In genomic region chr1:114561333-114561732, GRCh38 we compare ENCODE assay signal across 27 cellular contexts.
"Had no signal": no experiment of that assay in that cellular context is flagged by ENCODE, and none has a peak within 500 bp of the region (broad histone marks: within the 10 kb centered on the region; RNA-seq: fewer than 3 reads in every experiment).

No MANE protein-coding gene starts in this region.

- DNase-seq: activated CD4-positive, alpha-beta T cell treated with anti-CD3 and anti-CD28 coated beads for 4 hours; activated CD4-positive, alpha-beta T cell treated with anti-CD3 and anti-CD28 coated beads, Interleukin-2, amount 50 U/mL, for 4 hours; activated CD8-positive, alpha-beta memory T cell treated with anti-CD3 and anti-CD28 coated beads for 24 hours; activated effector memory CD4-positive, alpha-beta T cell treated with Interleukin-2 at 50 U/mL for 16 hours; activated naive CD4-positive, alpha-beta T cell treated with Interleukin-2 at 50 U/mL for 16 hours; anterior cingulate cortex; esophagus squamous epithelium; left lung; lower lobe of right lung; mesendoderm; mucosa of descending colon; stimulated activated CD4-positive, alpha-beta T cell treated with anti-CD3 and anti-CD28 coated beads, Interleukin-1b, Interleukin-23, amount 100 ng/mL, for 48 hours; stimulated activated CD4-positive, alpha-beta T cell treated with anti-CD3 and anti-CD28 coated beads, Interleukin-4, amount 100 ng/mL, for 4 hours; stimulated activated CD8-positive, alpha-beta memory T cell treated with anti-CD3 and anti-CD28 coated beads, Interleukin-4, amount 100 ng/mL, for 48 hours; stimulated activated naive CD8-positive, alpha-beta T cell treated with anti-CD3 and anti-CD28 coated beads, Interleukin-15, amount 100 ng/mL, for 72 hours; substantia nigra; thyroid gland; upper lobe of left lung had no signal

- H3K27ac Mint-ChIP-seq: activated naive CD8-positive, alpha-beta T cell; dendritic cell treated with granulocyte-macrophage colony-stimulating factor and Interleukin-4, amounts not matched to agents 40 ng/mL and 50 ng/mL, for 4 days; natural killer cell treated with Interleukin-12 subunit alpha and Interleukin-12 subunit beta and Interleukin-15 and Interleukin-18, amount 100 ng/mL, for 72 hours had no signal

- H3K27ac ChIP-seq: epithelial cell of prostate, esophagus squamous epithelium, left lung, lower lobe of right lung, right atrium auricular region, thyroid gland, upper lobe of left lung, vagina had no signal

- H3K9me3 Mint-ChIP-seq: central memory CD8-positive, alpha-beta T cell; dendritic cell treated with granulocyte-macrophage colony-stimulating factor and Interleukin-4, amounts not matched to agents 40 ng/mL and 50 ng/mL, for 4 days; natural killer cell treated with Interleukin-12 subunit alpha and Interleukin-12 subunit beta and Interleukin-15 and Interleukin-18, amount 100 ng/mL, for 72 hours had no signal

- H3K4me3 Mint-ChIP-seq: activated naive CD8-positive, alpha-beta T cell; central memory CD8-positive, alpha-beta T cell; dendritic cell treated with granulocyte-macrophage colony-stimulating factor and Interleukin-4, amounts not matched to agents 40 ng/mL and 50 ng/mL, for 4 days; natural killer cell treated with Interleukin-12 subunit alpha and Interleukin-12 subunit beta and Interleukin-15 and Interleukin-18, amount 100 ng/mL, for 72 hours; stimulated activated memory B cell treated with anti-CD40 and anti-IgM and Interleukin-4, amounts not matched to agents 10 μg/mL and 1 μg/mL and 100 μg/mL, for 72 hours; stimulated activated naive CD8-positive, alpha-beta T cell treated with anti-CD3 and anti-CD28 coated beads, Interleukin-15, amount 100 ng/mL, for 72 hours had no signal

- H3K4me3 ChIP-seq: esophagus squamous epithelium, left lung, lower lobe of right lung, mucosa of descending colon, right atrium auricular region, smooth muscle cell, thyroid gland, upper lobe of left lung, vagina had no signal

- H3K27me3 ChIP-seq: esophagus squamous epithelium, left lung, right atrium auricular region, thyroid gland, upper lobe of left lung, vagina had no signal

- H3K9me3 ChIP-seq: esophagus squamous epithelium, left lung, lower lobe of right lung, mucosa of descending colon, right atrium auricular region, thyroid gland, upper lobe of left lung, vagina had no signal

- H3K36me3 ChIP-seq: thyroid gland had no signal

- ATAC-seq: left lung; lower lobe of right lung; mucosa of descending colon; natural killer cell treated with Interleukin-12 subunit alpha and Interleukin-12 subunit beta and Interleukin-15 and Interleukin-18, amount 100 ng/mL, for 72 hours; stimulated activated memory B cell treated with anti-CD40 and anti-IgM and Interleukin-4, amounts not matched to agents 10 μg/mL and 1 μg/mL and 100 μg/mL, for 72 hours; stimulated activated naive CD8-positive, alpha-beta T cell treated with anti-CD3 and anti-CD28 coated beads, Interleukin-15, amount 100 ng/mL, for 72 hours had no signal

- H3K27me3 Mint-ChIP-seq: activated naive CD8-positive, alpha-beta T cell; central memory CD8-positive, alpha-beta T cell; dendritic cell treated with granulocyte-macrophage colony-stimulating factor and Interleukin-4, amounts not matched to agents 40 ng/mL and 50 ng/mL, for 4 days; natural killer cell treated with Interleukin-12 subunit alpha and Interleukin-12 subunit beta and Interleukin-15 and Interleukin-18, amount 100 ng/mL, for 72 hours; stimulated activated memory B cell treated with anti-CD40 and anti-IgM and Interleukin-4, amounts not matched to agents 10 μg/mL and 1 μg/mL and 100 μg/mL, for 72 hours; stimulated activated naive CD8-positive, alpha-beta T cell treated with anti-CD3 and anti-CD28 coated beads, Interleukin-15, amount 100 ng/mL, for 72 hours had no signal

- H3K4me2 ChIP-seq: smooth muscle cell had no signal

- H3K4me1 Mint-ChIP-seq: central memory CD8-positive, alpha-beta T cell had no signal

- H3K4me1 ChIP-seq: left lung, lower lobe of right lung, right atrium auricular region, thyroid gland, upper lobe of left lung, vagina had no signal
